In the genomic region with DNA sequence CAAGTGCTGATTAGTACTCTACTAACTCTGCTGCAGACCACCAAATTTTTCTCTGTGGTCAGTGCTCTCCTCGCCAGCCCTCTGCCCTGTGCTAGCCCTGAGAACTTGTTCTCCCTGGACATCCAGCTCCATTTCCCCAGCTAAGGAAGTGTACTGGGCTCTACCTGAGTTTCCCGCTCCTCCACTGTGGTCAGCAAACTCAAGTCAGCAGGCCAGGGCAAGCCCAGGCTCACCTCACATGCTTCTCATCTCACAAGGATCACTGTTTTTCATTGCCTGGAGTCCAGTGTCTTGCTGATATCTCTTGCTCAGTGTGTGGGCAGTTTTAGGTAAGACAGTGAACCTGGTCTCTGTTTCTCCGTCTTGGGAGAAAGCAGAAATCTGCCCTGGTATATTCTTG, we compare ENCODE assay signal across 26 cellular contexts.
"Had no signal": no experiment of that assay in that cellular context is flagged by ENCODE, and none has a peak within 500 bp of the region (broad histone marks: within the 10 kb centered on the region; RNA-seq: fewer than 3 reads in every experiment).

No MANE protein-coding gene starts in this region.

- H3K27ac Mint-ChIP-seq: endodermal cell; mesothelial cell of epicardium; natural killer cell treated with Interleukin-12 subunit alpha and Interleukin-12 subunit beta and Interleukin-15 and Interleukin-18, amount 100 ng/mL, for 72 hours; neural progenitor cell; stimulated activated naive B cell treated with anti-CD40 and anti-IgM and Interleukin-4, amounts not matched to agents 10 μg/mL and 1 μg/mL and 100 μg/mL, for 72 hours had no signal

- H3K4me3 ChIP-seq: coronary artery, heart left ventricle, neural progenitor cell, prostate gland, right lobe of liver, spleen, stomach, thoracic aorta, transverse colon had no signal

- H3K9me3 Mint-ChIP-seq: endodermal cell had no signal

- H3K79me2 ChIP-seq: parathyroid adenoma had no signal

- DNase-seq: effector CD4-positive, alpha-beta T cell; endodermal cell; foreskin melanocyte; heart left ventricle; hippocampal formation; kidney glomerular epithelial cell; occipital lobe; retina; right lobe of liver; spleen; stimulated activated CD4-positive, alpha-beta T cell treated with anti-CD3 and anti-CD28 coated beads, Interleukin-15, amount 100 ng/mL, for 24 hours; stimulated activated CD4-positive, alpha-beta T cell treated with anti-CD3 and anti-CD28 coated beads, Interleukin-1b, Interleukin-23, amount 100 ng/mL, for 48 hours; stimulated activated CD4-positive, alpha-beta T cell treated with anti-CD3 and anti-CD28 coated beads, Interleukin-4, amount 100 ng/mL, for 24 hours; stimulated activated naive B cell treated with anti-CD40 and anti-IgM and Interleukin-4, amounts not matched to agents 10 μg/mL and 1 μg/mL and 100 μg/mL, for 72 hours; stomach; substantia nigra; transverse colon had no signal

- H3K27me3 Mint-ChIP-seq: stimulated activated naive B cell treated with anti-CD40 and anti-IgM and Interleukin-4, amounts not matched to agents 10 μg/mL and 1 μg/mL and 100 μg/mL, for 72 hours had no signal

- FAIRE-seq: endothelial cell of umbilical vein had no signal

- ATAC-seq: heart left ventricle; left lobe of liver; natural killer cell treated with Interleukin-12 subunit alpha and Interleukin-12 subunit beta and Interleukin-15 and Interleukin-18, amount 100 ng/mL, for 72 hours; right lobe of liver had no signal

- H3K4me1 Mint-ChIP-seq: mesothelial cell of epicardium, neural progenitor cell had no signal

- H3K27ac ChIP-seq: coronary artery, heart left ventricle, neural progenitor cell, parathyroid adenoma, prostate gland, right lobe of liver, spleen, stomach, thoracic aorta, transverse colon had no signal

- H3K36me3 ChIP-seq: heart left ventricle, neural progenitor cell, prostate gland, right lobe of liver, spleen, stomach, thoracic aorta, transverse colon had no signal

- H3K9ac ChIP-seq: neural progenitor cell, parathyroid adenoma had no signal

- H3K4me2 ChIP-seq: neural progenitor cell had no signal

- H3K4me3 Mint-ChIP-seq: endodermal cell; mesothelial cell of epicardium; natural killer cell treated with Interleukin-12 subunit alpha and Interleukin-12 subunit beta and Interleukin-15 and Interleukin-18, amount 100 ng/mL, for 72 hours; neural progenitor cell; stimulated activated naive B cell treated with anti-CD40 and anti-IgM and Interleukin-4, amounts not matched to agents 10 μg/mL and 1 μg/mL and 100 μg/mL, for 72 hours had no signal

- H3K36me3 Mint-ChIP-seq: mesothelial cell of epicardium; natural killer cell treated with Interleukin-12 subunit alpha and Interleukin-12 subunit beta and Interleukin-15 and Interleukin-18, amount 100 ng/mL, for 72 hours; neural progenitor cell had no signal

- H3K9me3 ChIP-seq: heart left ventricle, prostate gland, right lobe of liver, spleen, stomach, thoracic aorta, transverse colon had no signal

- H3K4me1 ChIP-seq: neural progenitor cell, parathyroid adenoma, prostate gland, right lobe of liver, stomach, transverse colon had no signal

- H2AFZ ChIP-seq: neural progenitor cell, parathyroid adenoma had no signal

- H3K27me3 ChIP-seq: heart left ventricle, neural progenitor cell, right lobe of liver, spleen, stomach, transverse colon had no signal
